20 cellular contexts compared by ENCODE assay signal in the genomic region with DNA sequence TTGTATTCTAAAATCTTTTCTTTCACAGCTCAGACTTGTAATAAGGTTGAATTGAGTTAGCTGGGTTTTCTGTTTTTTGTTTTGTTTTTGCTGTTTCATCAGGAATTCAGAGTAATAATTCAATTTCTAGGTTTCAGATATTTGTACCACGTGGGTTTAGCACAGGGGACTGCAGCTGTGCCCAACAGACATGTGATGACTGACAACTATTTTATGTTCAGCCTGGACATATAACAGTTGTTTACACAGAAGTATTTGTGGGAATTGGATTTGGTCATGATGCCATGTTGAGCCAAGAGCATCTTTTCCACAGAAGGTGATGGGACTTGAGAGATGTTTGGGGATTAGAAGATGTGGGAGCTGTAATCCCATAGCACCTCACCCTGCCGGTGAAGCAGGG.
"Had no signal": no experiment of that assay in that cellular context is flagged by ENCODE, and none has a peak within 500 bp of the region (broad histone marks: within the 10 kb centered on the region; RNA-seq: fewer than 3 reads in every experiment).

No MANE protein-coding gene starts in this region.

- FAIRE-seq: bronchial epithelial cell, TTC549 had no signal

- H3K27ac Mint-ChIP-seq: activated naive CD8-positive, alpha-beta T cell treated with anti-CD3 and anti-CD28 coated beads, Interleukin-2, amount 10 ng/mL, durations not matched to agents 7 days and 5 days; activated T-helper 1 cell treated with anti-CD3 and anti-CD28 coated beads, Interleukin-12 subunit alpha, Interleukin-12 subunit beta, Interleukin-2, Interleukin-4 antibody, amounts not matched to agents 30 ng/mL and 10 ng/mL and 1 ng/mL, durations not matched to agents 14 hours and 24 hours and 36 hours; nephron progenitor cell; type B pancreatic cell had no signal

- H3K4me3 ChIP-seq: coronary artery, hepatocyte, sigmoid colon, SJCRH30, spleen, thoracic aorta had no signal

- H3K9ac ChIP-seq: parathyroid adenoma had no signal

- H3K9me3 Mint-ChIP-seq: activated naive CD8-positive, alpha-beta T cell treated with anti-CD3 and anti-CD28 coated beads, Interleukin-2, amount 10 ng/mL, durations not matched to agents 7 days and 5 days; activated T-helper 1 cell treated with anti-CD3 and anti-CD28 coated beads, Interleukin-12 subunit alpha, Interleukin-12 subunit beta, Interleukin-2, Interleukin-4 antibody, amounts not matched to agents 30 ng/mL and 10 ng/mL and 1 ng/mL, durations not matched to agents 14 hours and 24 hours and 36 hours; immature natural killer cell; nephron progenitor cell; T-cell; type B pancreatic cell had no signal

- H3K27ac ChIP-seq: coronary artery, epithelial cell of prostate, hepatocyte, parathyroid adenoma, sigmoid colon, SJCRH30, spleen, thoracic aorta, WERI-Rb-1 had no signal

- H2AFZ ChIP-seq: hepatocyte, parathyroid adenoma had no signal

- H3K4me2 ChIP-seq: hepatocyte had no signal

- DNase-seq: activated CD4-positive, alpha-beta T cell treated with anti-CD3 and anti-CD28 coated beads for 1 hour; activated naive CD8-positive, alpha-beta T cell treated with anti-CD3 and anti-CD28 coated beads, Interleukin-2, amount 10 ng/mL, durations not matched to agents 7 days and 5 days; amniotic stem cell; immature natural killer cell; nephron progenitor cell; sigmoid colon; spleen; stimulated activated naive CD4-positive, alpha-beta T cell treated with Interleukin-2 at 50 U/mL for 16 hours; WERI-Rb-1 had no signal

- H3K36me3 ChIP-seq: SJCRH30, thoracic aorta, WERI-Rb-1 had no signal

- H3K9me3 ChIP-seq: sigmoid colon, SJCRH30, spleen, thoracic aorta had no signal

- H3K27me3 ChIP-seq: hepatocyte, sigmoid colon, SJCRH30, spleen had no signal

- H3K27me3 Mint-ChIP-seq: activated naive CD8-positive, alpha-beta T cell treated with anti-CD3 and anti-CD28 coated beads, Interleukin-2, amount 10 ng/mL, durations not matched to agents 7 days and 5 days; T-cell; type B pancreatic cell had no signal

- H3K4me3 Mint-ChIP-seq: activated naive CD8-positive, alpha-beta T cell treated with anti-CD3 and anti-CD28 coated beads, Interleukin-2, amount 10 ng/mL, durations not matched to agents 7 days and 5 days; activated T-helper 1 cell treated with anti-CD3 and anti-CD28 coated beads, Interleukin-12 subunit alpha, Interleukin-12 subunit beta, Interleukin-2, Interleukin-4 antibody, amounts not matched to agents 30 ng/mL and 10 ng/mL and 1 ng/mL, durations not matched to agents 14 hours and 24 hours and 36 hours; immature natural killer cell; nephron progenitor cell; T-cell; type B pancreatic cell had no signal

- H3K4me1 ChIP-seq: spleen had no signal

- H3K79me2 ChIP-seq: hepatocyte had no signal
